In the genomic region with DNA sequence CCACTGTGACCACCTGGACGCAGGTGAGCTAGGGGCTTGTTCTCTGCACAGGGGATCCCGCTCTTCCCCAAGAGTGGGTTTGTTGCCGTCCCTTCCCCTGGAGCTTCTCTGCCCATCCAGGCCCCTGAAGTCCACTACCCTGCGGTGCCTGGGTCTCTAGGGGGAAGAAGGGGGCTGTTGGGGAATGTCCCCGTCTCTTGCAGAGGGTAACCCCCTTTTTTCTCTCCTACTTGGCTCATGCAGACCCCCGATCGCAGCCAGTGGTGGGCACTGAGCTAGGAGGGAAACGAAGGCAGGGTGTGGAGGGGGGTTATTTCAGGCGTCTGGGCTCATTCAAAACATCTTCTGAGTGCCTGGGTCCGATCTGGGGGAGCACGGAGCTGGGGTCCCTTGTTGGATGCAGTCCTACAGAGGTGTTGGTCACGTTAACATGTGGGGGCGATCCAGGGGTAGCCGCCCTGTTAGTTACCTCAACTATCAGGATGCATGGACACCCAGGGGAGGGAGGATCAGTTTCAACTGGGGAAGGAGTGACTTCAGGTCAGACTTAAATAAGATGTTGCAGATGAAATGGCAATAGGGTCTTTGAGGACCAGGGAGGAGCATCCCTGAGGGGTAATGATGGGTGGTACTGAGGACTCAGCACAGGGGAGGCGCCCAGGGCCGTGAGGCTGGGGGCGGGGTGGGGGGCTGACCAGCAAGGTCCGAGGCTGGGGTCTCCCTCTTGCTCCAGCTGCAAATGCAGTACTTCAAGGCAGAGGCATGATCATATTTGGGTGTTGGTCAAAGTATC, we compare ENCODE assay signal across 9 cellular contexts. TPM values are rescaled to one million over a fixed set of nuclear protein-coding genes. Genes with fewer than 3 reads are reported as not detected.
A peak's percentile ranks its signal among the peaks of the same experiment; 100 is the strongest.
DNase-seq lines count a peak whose midpoint lies in the region; FAIRE-seq and TF ChIP-seq lines count a peak whose summit lies in the region.
"Not testable (repeated sequence)": the region's sequence is repeated elsewhere in the genome, so short reads cannot be mapped to it uniquely, and the experiment has no call there.
"Had no signal": no experiment of that assay in that cellular context is flagged by ENCODE, and none has a peak within 500 bp of the region (broad histone marks: within the 10 kb centered on the region; RNA-seq: fewer than 3 reads in every experiment).

No MANE protein-coding gene starts in this region.

- H2BK120ac ChIP-seq in mesenchymal stem cell (ENCODE audit: low read depth, low read length), result peak overlapping the region; percentile 75

- peak overlapping the region; percentile 14 to 75 for H3K18ac ChIP-seq in mesenchymal stem cell (ENCODE audit: low read depth in 1 of 2, low read length in 2 of 2)

- not testable (repeated sequence) for H3K36me3 ChIP-seq in MG63; mesenchymal stem cell (ENCODE audit: control insufficient read depth in 1 of 2, insufficient read depth in 2 of 2, low read depth in 1 of 2, low read length in 2 of 2)

- H3K9ac ChIP-seq in mesenchymal stem cell (ENCODE audit: low read length), result peak overlapping the region; percentile 83

- peak overlapping the region; percentile 92 for H2AFZ ChIP-seq in mesenchymal stem cell (ENCODE audit: low read depth, low read length)

- TF ChIP-seq CTCF in brain (conservative IDR thresholded peaks at IDR 0.05); fibroblast of pulmonary artery (IDR thresholded peaks at IDR 0.05; ENCODE audit: low read length, missing control alignments); retinal pigment epithelial cell (conservative IDR thresholded peaks at IDR 0.05; ENCODE audit: low read depth, low read length): not testable (repeated sequence)

- H2AK5ac ChIP-seq in mesenchymal stem cell (ENCODE audit: low read length, severe bottlenecking), result not testable (repeated sequence)

- not testable (repeated sequence) for H3K14ac ChIP-seq in mesenchymal stem cell (ENCODE audit: low read length in 2 of 2)

- H3K27me3 ChIP-seq in MG63; mesenchymal stem cell (ENCODE audit: control insufficient read depth in 1 of 2, insufficient read depth in 1 of 2, low read length in 2 of 2): not testable (repeated sequence)

- H3K4me1 ChIP-seq in mesenchymal stem cell (ENCODE audit: control insufficient read depth, insufficient read depth, low read depth, low read length), result not testable (repeated sequence)

- H3K27ac Mint-ChIP-seq in activated CD4-positive, alpha-beta T cell treated with anti-CD3 and anti-CD28 coated beads, Interleukin-2, amount 10 ng/mL, durations not matched to agents 7 days and 5 days, result peak overlapping the region; percentile 98
- H3K27ac Mint-ChIP-seq in brain, result peak overlapping the region; percentile 51 to 90 (median 85)

- H2BK12ac ChIP-seq in mesenchymal stem cell (ENCODE audit: low read length in 2 of 2), result not testable (repeated sequence)

- not testable (repeated sequence) for H3K23ac ChIP-seq in mesenchymal stem cell (ENCODE audit: low read length in 2 of 2)

- not testable (repeated sequence) for H3K36me3 Mint-ChIP-seq in activated CD4-positive, alpha-beta T cell treated with anti-CD3 and anti-CD28 coated beads, Interleukin-2, amount 10 ng/mL, durations not matched to agents 7 days and 5 days (ENCODE audit: low read depth); brain

- not testable (repeated sequence) for H3K27me3 Mint-ChIP-seq in activated CD4-positive, alpha-beta T cell treated with anti-CD3 and anti-CD28 coated beads, Interleukin-2, amount 10 ng/mL, durations not matched to agents 7 days and 5 days; brain

- H3K4me3 ChIP-seq in GM08714 (ENCODE audit: low read length) (peak overlapping the region; percentile 65), MG63 (peak overlapping the region; percentile 70), fibroblast of pulmonary artery (replicated peaks; ENCODE audit: low read depth, low read length) (peak overlapping the region; percentile 71), mesenchymal stem cell (ENCODE audit: insufficient read depth in 1 of 2, low read depth in 1 of 2, low read length in 2 of 2) (peak overlapping the region; percentile 73 to 88), retinal pigment epithelial cell (ENCODE audit: low read length) (peak overlapping the region; percentile 76)

- H4K8ac ChIP-seq in mesenchymal stem cell (ENCODE audit: low read length), result peak overlapping the region; percentile 95

- peak overlapping the region; percentile 71 for H3K4me2 ChIP-seq in mesenchymal stem cell (ENCODE audit: low read length, poor library complexity, severe bottlenecking)

- H3K9me3 Mint-ChIP-seq in activated CD4-positive, alpha-beta T cell treated with anti-CD3 and anti-CD28 coated beads, Interleukin-2, amount 10 ng/mL, durations not matched to agents 7 days and 5 days; brain: not testable (repeated sequence)

- H3K4me1 Mint-ChIP-seq in activated CD4-positive, alpha-beta T cell treated with anti-CD3 and anti-CD28 coated beads, Interleukin-2, amount 10 ng/mL, durations not matched to agents 7 days and 5 days, result peaks cover 31% of the 10 kb centered on the region
- H3K4me1 Mint-ChIP-seq in brain, result peaks cover 24% of the 10 kb centered on the region

- H2BK5ac ChIP-seq in mesenchymal stem cell (ENCODE audit: low read depth, low read length, poor library complexity, severe bottlenecking), result not testable (repeated sequence)

- 58% methylated on average over 16 of the region's 18 CpGs for WGBS in mesenchymal stem cell

- not testable (repeated sequence) for H3K9me3 ChIP-seq in MG63; mesenchymal stem cell (ENCODE audit: control insufficient read depth, low read length)

- H3K79me1 ChIP-seq in mesenchymal stem cell (replicated peaks; ENCODE audit: low read length, poor library complexity, severe bottlenecking), result not testable (repeated sequence)

- peak overlapping the region; percentile 54 to 60 for H3K4ac ChIP-seq in mesenchymal stem cell (ENCODE audit: low read depth in 1 of 2, low read length in 2 of 2)

- peak; percentile 97 for FAIRE-seq in urothelium cell line (lab: Jason Lieb, UNC)

- H4K91ac ChIP-seq in mesenchymal stem cell (ENCODE audit: low read length), result peak overlapping the region; percentile 91

- not testable (repeated sequence) for H3K27ac ChIP-seq in mesenchymal stem cell (ENCODE audit: low read length, poor library complexity, severe bottlenecking)

- H3K4me3 Mint-ChIP-seq in activated CD4-positive, alpha-beta T cell treated with anti-CD3 and anti-CD28 coated beads, Interleukin-2, amount 10 ng/mL, durations not matched to agents 7 days and 5 days, result peak overlapping the region; percentile 75
- H3K4me3 Mint-ChIP-seq in brain, result peak overlapping the region; percentile 86 to 94 (median 89)

- CTCF ChIA-PET in activated CD4-positive, alpha-beta T cell treated with anti-CD3 and anti-CD28 coated beads, Interleukin-2, amount 10 ng/mL, durations not matched to agents 7 days and 5 days (lab: Charles Lee), result interaction anchor here (0.6 to 1.2 kb wide), 4 partner anchors 11 to 288 kb away, joined by 3 read pairs; no protein-coding TSS in a partner anchor

- H2BK15ac ChIP-seq in mesenchymal stem cell (ENCODE audit: low read depth, poor library complexity, severe bottlenecking), result not testable (repeated sequence)

- not testable (repeated sequence) for DNase-seq in MG63; activated CD4-positive, alpha-beta T cell treated with anti-CD3 and anti-CD28 coated beads, Interleukin-2, amount 10 ng/mL, durations not matched to agents 7 days and 5 days; fibroblast of pulmonary artery (ENCODE audit: low read depth); mesenchymal stem cell; retinal pigment epithelial cell (ENCODE audit: low read depth); urothelium cell line (ENCODE audit: low spot score)

- POLR2A ChIA-PET in activated CD4-positive, alpha-beta T cell treated with anti-CD3 and anti-CD28 coated beads, Interleukin-2, amount 10 ng/mL, durations not matched to agents 7 days and 5 days (lab: Charles Lee), result interaction anchor here (0.6 to 1.1 kb wide), 3 partner anchors 8 to 152 kb away, joined by 3 to 5 read pairs (median 4); no protein-coding TSS in a partner anchor

RNA-seq across cellular contexts. Expression of a gene that starts 42.2 kb away (rescaled TPM):
- 18.0 and 21.1 TPM in 2 replicates for total RNA-seq in MG63 (2014; rRNA removed; shearing (Covaris generic); ENCODE audit: low replicate concordance)
- total RNA-seq in activated CD4-positive, alpha-beta T cell treated with anti-CD3 and anti-CD28 coated beads, Interleukin-2, amount 10 ng/mL, durations not matched to agents 7 days and 5 days, result 10 to 100 TPM; 37.1 to 41.5 TPM
- 27.1 TPM for polyA plus RNA-seq in brain (ENCODE audit: insufficient read depth, low read depth, low replicate concordance)
- polyA plus RNA-seq in mesenchymal stem cell (2013, experiment 1 of 2), result 25.1 TPM
- polyA plus RNA-seq in mesenchymal stem cell (2013, experiment 2 of 2), result 24.7 TPM

RNA-seq across cellular contexts. Expression of a gene that starts 56.9 kb away (rescaled TPM):
- total RNA-seq in MG63 (2014; rRNA removed; shearing (Covaris generic); ENCODE audit: low replicate concordance), result not detected in 2 replicates
- 1 to 10 TPM in 1 of 2 experiments, under 1 TPM in 1; 0.72 to 1.6 TPM for total RNA-seq in activated CD4-positive, alpha-beta T cell treated with anti-CD3 and anti-CD28 coated beads, Interleukin-2, amount 10 ng/mL, durations not matched to agents 7 days and 5 days
- not detected for polyA plus RNA-seq in brain (ENCODE audit: insufficient read depth, low read depth, low replicate concordance)
- not detected for polyA plus RNA-seq in mesenchymal stem cell (2013, experiment 1 of 2)
- polyA plus RNA-seq in mesenchymal stem cell (2013, experiment 2 of 2), result not detected
- total RNA-seq: dermis microvascular lymphatic vessel endothelial cell had no signal
